In genomic region chr16:53043986-53044571, GRCh38 we compare ENCODE assay signal across 10 cellular contexts. TPM values are rescaled to one million over a fixed set of nuclear protein-coding genes. Genes with fewer than 3 reads are reported as not detected.
DNase-seq lines count a peak whose midpoint lies in the region; ATAC-seq and TF ChIP-seq lines count a peak whose summit lies in the region.
"Had no signal": no experiment of that assay in that cellular context is flagged by ENCODE, and none has a peak within 500 bp of the region (broad histone marks: within the 10 kb centered on the region; RNA-seq: fewer than 3 reads in every experiment).

No MANE protein-coding gene starts in this region.

- H3K9me3 Mint-ChIP-seq in naive thymus-derived CD8-positive, alpha-beta T cell, result no peaks in the 10 kb centered on the region

- peaks cover 48% of the 10 kb centered on the region for H3K4me1 ChIP-seq in HUES64 (ENCODE audit: insufficient read depth, low read length)

- no peak overlapping the region for H3K4me3 Mint-ChIP-seq in naive thymus-derived CD8-positive, alpha-beta T cell

- no peaks in the 10 kb centered on the region for H3K27me3 ChIP-seq in HUES64 (ENCODE audit: insufficient read depth, low read length)

- no peaks in the 10 kb centered on the region for H3K36me3 Mint-ChIP-seq in naive thymus-derived CD8-positive, alpha-beta T cell

- H3K27ac ChIP-seq in HUES64 (ENCODE audit: low read depth, low read length) (peak overlapping the region; percentile 80), skin epidermis (peak overlapping the region in 18 of 21 experiments; percentile 11 to 82 (median 72))

- ATAC-seq in GM21825 (IDR thresholded peaks at IDR 0.05; ENCODE audit: unreplicated experiment) (no peak), GM21723 (IDR thresholded peaks at IDR 0.05; ENCODE audit: unreplicated experiment) (no peak), GM21390 (IDR thresholded peaks at IDR 0.05; ENCODE audit: unreplicated experiment) (no peak)
- no peak for ATAC-seq in naive thymus-derived CD8-positive, alpha-beta T cell

- H3K4me3 ChIP-seq in HUES64 (ENCODE audit: low read length) (peak overlapping the region; percentile 59), choroid plexus epithelial cell (ENCODE audit: low read depth, low read length) (peak overlapping the region; percentile 38), skin epidermis (peak overlapping the region in 3 of 7 experiments; percentile 2 to 15 (median 14))

- POLR2A ChIA-PET in naive thymus-derived CD8-positive, alpha-beta T cell (lab: Charles Lee), result no interaction called here

- DNase-seq in choroid plexus epithelial cell (ENCODE audit: low read depth) (peak; percentile 64), islet precursor cell (peak; percentile 63)
- DNase-seq in naive thymus-derived CD8-positive, alpha-beta T cell, result no peak
- DNase-seq: activated effector memory CD4-positive, alpha-beta T cell treated with anti-CD3 and anti-CD28 coated beads, Interleukin-2, amount 50 U/mL, for 16 hours; T-helper 2 cell had no signal

- H3K27ac Mint-ChIP-seq in naive thymus-derived CD8-positive, alpha-beta T cell, result no peak overlapping the region

- H3K4me1 Mint-ChIP-seq in naive thymus-derived CD8-positive, alpha-beta T cell, result peaks cover 0 to 4% (median 3%) of the 10 kb centered on the region in 4 donors

- no peaks in the 10 kb centered on the region for H3K36me3 ChIP-seq in HUES64 (ENCODE audit: insufficient read depth, low read length)

- H3K27me3 Mint-ChIP-seq in naive thymus-derived CD8-positive, alpha-beta T cell, result peaks cover 2 to 15% (median 6%) of the 10 kb centered on the region in 5 donors

- 3% methylated on average over 11 of the region's 11 CpGs for WGBS in HUES64

- H3K9me3 ChIP-seq in HUES64 (ENCODE audit: insufficient read depth, low read depth, low read length), result 0 out of 2 replicates have a peak, but pooled peaks cover 6% of the 10 kb centered on the region

- no peak for TF ChIP-seq CTCF in choroid plexus epithelial cell (conservative IDR thresholded peaks at IDR 0.05; ENCODE audit: low read depth, low read length)

- peak overlapping the region; percentile 67 for H3K9ac ChIP-seq in HUES64 (ENCODE audit: low read depth, low read length)

RNA-seq across cellular contexts. Expression of gene CHD9NB, which starts 8.6 kb away (rescaled TPM):
- 6.0 TPM for polyA plus RNA-seq in HUES64 (2013, experiment 1 of 2)
- polyA plus RNA-seq in HUES64 (2013, experiment 2 of 2), result 4.3 TPM
- total RNA-seq in naive thymus-derived CD8-positive, alpha-beta T cell, result not detected
- not detected for polyA plus RNA-seq in naive thymus-derived CD8-positive, alpha-beta T cell

RNA-seq across cellular contexts. Expression of gene CHD9, which starts 10.7 kb away (rescaled TPM):
- 24.1 TPM for polyA plus RNA-seq in HUES64 (2013, experiment 1 of 2)
- 24.9 TPM for polyA plus RNA-seq in HUES64 (2013, experiment 2 of 2)
- 10 to 100 TPM; 36.4 to 42.6 TPM for total RNA-seq in naive thymus-derived CD8-positive, alpha-beta T cell
- 10 to 100 TPM; 18.4 to 28.8 (median 21.7) TPM for polyA plus RNA-seq in naive thymus-derived CD8-positive, alpha-beta T cell

Comparison
In these comparisons a context has a peak if more than half of its experiments do, and no peak if none do; other contexts are left out.
1. DNase-seq: peak in choroid plexus epithelial cell (single experiment) and islet precursor cell (single experiment); none in naive thymus-derived CD8-positive, alpha-beta T cell (0 of 10).